Comparison of ENCODE assay signal across 1 cellular context in genomic region chr3:126964261-126964660, GRCh38.
A peak's percentile ranks its signal among the peaks of the same experiment; 100 is the strongest.
TF ChIP-seq lines count a peak whose summit lies in the region.

No MANE protein-coding gene starts in this region.

TF ChIP-seq in GM12878, 131 proteins besides CTCF, POLR2A, EP300 and RAD21:
- TF ChIP-seq BCL3 (IDR thresholded peaks at IDR 0.05; ENCODE audit: borderline replicate concordance, insufficient read depth, low read depth, low read length, poor library complexity, severe bottlenecking): peak; percentile 48
- no peak for TF ChIP-seq CBX3 (IDR thresholded peaks at IDR 0.05; ENCODE audit: borderline replicate concordance, low read depth)
